In genomic region chr13:110305949-110306339, GRCh38 we compare ENCODE assay signal across 9 cellular contexts. TPM values are rescaled to one million over a fixed set of nuclear protein-coding genes. Genes with fewer than 3 reads are reported as not detected.
A peak's percentile ranks its signal among the peaks of the same experiment; 100 is the strongest.
DNase-seq lines count a peak whose midpoint lies in the region; ATAC-seq lines count a peak whose summit lies in the region.
"Had no signal": no experiment of that assay in that cellular context is flagged by ENCODE, and none has a peak within 500 bp of the region (broad histone marks: within the 10 kb centered on the region; RNA-seq: fewer than 3 reads in every experiment).

No MANE protein-coding gene starts in this region.

- no peak overlapping the region for H2BK120ac ChIP-seq in mesendoderm (ENCODE audit: low read depth, low read length)

- H3K4me3 ChIP-seq in NT2/D1 (ENCODE audit: insufficient read length, low read depth) (peak overlapping the region; percentile 73), ectodermal cell (ENCODE audit: insufficient read depth, low read depth, low read length) (peak overlapping the region; percentile 78), mesendoderm (ENCODE audit: low read length) (peak overlapping the region; percentile 50), thymus (ENCODE audit: low read length) (peak overlapping the region; percentile 39)

- POLR2A ChIA-PET in activated CD4-positive, alpha-beta memory T cell treated with anti-CD3 and anti-CD28 coated beads, Interleukin-2, amount 10 ng/mL, durations not matched to agents 7 days and 5 days (lab: Charles Lee) = no interaction called here

- ATAC-seq in HG03175 (IDR thresholded peaks at IDR 0.05; ENCODE audit: unreplicated experiment) = no peak

- H2AK5ac ChIP-seq in mesendoderm (ENCODE audit: low read length) = no peak overlapping the region

- H3K9ac ChIP-seq in NT2/D1 (ENCODE audit: insufficient read length, low read depth) = peak overlapping the region; percentile 85
- peak overlapping the region; percentile 81 for H3K9ac ChIP-seq in mesendoderm (ENCODE audit: low read length)

- peaks cover 15% of the 10 kb centered on the region for H3K79me2 ChIP-seq in mesendoderm (ENCODE audit: control insufficient read depth, insufficient read depth, low read length)

- H3K4me1 ChIP-seq in NT2/D1 (ENCODE audit: insufficient read depth, insufficient read length) (peaks cover 2% of the 10 kb centered on the region), ectodermal cell (ENCODE audit: control insufficient read depth, insufficient read depth, low read length) (peaks cover 22% of the 10 kb centered on the region), mesendoderm (ENCODE audit: control insufficient read depth, low read depth, low read length) (peaks cover 10% of the 10 kb centered on the region), thymus (ENCODE audit: control insufficient read depth, insufficient read depth, low read length) (no peaks in the 10 kb centered on the region)

- no peak overlapping the region for H3K27ac ChIP-seq in ectodermal cell (ENCODE audit: insufficient read depth, low read depth, low read length, poor library complexity, severe bottlenecking)
- H3K27ac ChIP-seq in mesendoderm (ENCODE audit: low read depth, low read length) = no peak overlapping the region
- no peak overlapping the region for H3K27ac ChIP-seq in thymus (ENCODE audit: low read depth)
- H3K27ac ChIP-seq: HL-60 had no signal

- H4K8ac ChIP-seq in mesendoderm (ENCODE audit: low read depth, low read length) = no peak overlapping the region

- H3K9me3 Mint-ChIP-seq in activated CD4-positive, alpha-beta memory T cell treated with anti-CD3 and anti-CD28 coated beads, Interleukin-2, amount 10 ng/mL, durations not matched to agents 7 days and 5 days = no peaks in the 10 kb centered on the region

- H3K18ac ChIP-seq in mesendoderm (ENCODE audit: low read length) = peak overlapping the region; percentile 41

- H3K4me2 ChIP-seq in mesendoderm (ENCODE audit: low read length) = peak overlapping the region; percentile 77

- H3K4me1 Mint-ChIP-seq in activated CD4-positive, alpha-beta memory T cell treated with anti-CD3 and anti-CD28 coated beads, Interleukin-2, amount 10 ng/mL, durations not matched to agents 7 days and 5 days = peaks cover 4% of the 10 kb centered on the region

- H3K27me3 ChIP-seq in NT2/D1 (ENCODE audit: insufficient read depth, insufficient read length) = no peaks in the 10 kb centered on the region
- peaks cover 8% of the 10 kb centered on the region for H3K27me3 ChIP-seq in ectodermal cell (ENCODE audit: control insufficient read depth, insufficient read depth, low read length, poor library complexity, severe bottlenecking)
- no peaks in the 10 kb centered on the region for H3K27me3 ChIP-seq in mesendoderm (ENCODE audit: insufficient read depth, low read length, poor library complexity)
- H3K27me3 ChIP-seq in thymus (ENCODE audit: control insufficient read depth, insufficient read depth) = peaks cover 48% of the 10 kb centered on the region

- no peak overlapping the region for H3K23ac ChIP-seq in mesendoderm (ENCODE audit: low read length)

- no peak overlapping the region for H2BK5ac ChIP-seq in mesendoderm (ENCODE audit: low read length)

- peak overlapping the region; percentile 79 for H3K56ac ChIP-seq in mesendoderm (ENCODE audit: low read length)

- WGBS in ectodermal cell, 2 experiments = 13% methylated on average over 6 of the region's 6 CpGs
- WGBS in mesendoderm (ENCODE audit: extremely low coverage, insufficient coverage, low lambda C conversion rate) = no CpG with 5 or more reads among the region's 6 CpGs
- 2% methylated on average over 6 of the region's 6 CpGs for WGBS in thymus

- no peak overlapping the region for H2BK15ac ChIP-seq in mesendoderm (replicated peaks; ENCODE audit: low read depth)

- CTCF ChIA-PET in activated CD4-positive, alpha-beta memory T cell treated with anti-CD3 and anti-CD28 coated beads, Interleukin-2, amount 10 ng/mL, durations not matched to agents 7 days and 5 days (lab: Charles Lee) = no interaction called here

- H3K27ac Mint-ChIP-seq in activated CD4-positive, alpha-beta memory T cell treated with anti-CD3 and anti-CD28 coated beads, Interleukin-2, amount 10 ng/mL, durations not matched to agents 7 days and 5 days = no peak overlapping the region

- H4K5ac ChIP-seq in mesendoderm (ENCODE audit: low read length) = no peak overlapping the region

- H3K36me3 ChIP-seq in NT2/D1 (ENCODE audit: insufficient read depth, insufficient read length, low read length) (peaks cover 38% of the 10 kb centered on the region), ectodermal cell (ENCODE audit: control insufficient read depth, insufficient read depth, low read length) (peaks cover 2% of the 10 kb centered on the region), mesendoderm (ENCODE audit: control insufficient read depth, insufficient read depth, low read length) (no peaks in the 10 kb centered on the region), thymus (ENCODE audit: control insufficient read depth, insufficient read depth) (no peaks in the 10 kb centered on the region)

- no peak overlapping the region for H3K4me3 Mint-ChIP-seq in activated CD4-positive, alpha-beta memory T cell treated with anti-CD3 and anti-CD28 coated beads, Interleukin-2, amount 10 ng/mL, durations not matched to agents 7 days and 5 days

- H3K9me3 ChIP-seq in NT2/D1 (ENCODE audit: insufficient read depth, low read length) = no peaks in the 10 kb centered on the region
- no peaks in the 10 kb centered on the region for H3K9me3 ChIP-seq in ectodermal cell (ENCODE audit: control insufficient read depth, low read length)
- H3K9me3 ChIP-seq in thymus (ENCODE audit: control insufficient read depth) = no peaks in the 10 kb centered on the region

- DNase-seq in NT2/D1 (ENCODE audit: low read depth, low spot score) (no peak), mesendoderm (no peak), NCI-H526 treated with DMSO at 0.1 percent for 48 hours (lab: John Stamatoyannopoulos, UW) (no peak)
- no peak for DNase-seq in activated CD4-positive, alpha-beta memory T cell treated with anti-CD3 and anti-CD28 coated beads, Interleukin-2, amount 10 ng/mL, durations not matched to agents 7 days and 5 days
- no peak for DNase-seq in activated effector memory CD4-positive, alpha-beta T cell treated with anti-CD3 and anti-CD28 coated beads, Interleukin-2, amount 50 U/mL, for 16 hours

- peaks cover 70% of the 10 kb centered on the region for H3K27me3 Mint-ChIP-seq in activated CD4-positive, alpha-beta memory T cell treated with anti-CD3 and anti-CD28 coated beads, Interleukin-2, amount 10 ng/mL, durations not matched to agents 7 days and 5 days

- peak overlapping the region; percentile 87 for H3K4ac ChIP-seq in mesendoderm (ENCODE audit: low read depth, low read length)

- H3K79me1 ChIP-seq in mesendoderm (ENCODE audit: low read length) = peaks cover 15% of the 10 kb centered on the region

- H3K36me3 Mint-ChIP-seq in activated CD4-positive, alpha-beta memory T cell treated with anti-CD3 and anti-CD28 coated beads, Interleukin-2, amount 10 ng/mL, durations not matched to agents 7 days and 5 days (ENCODE audit: low read depth) = peaks cover 3% of the 10 kb centered on the region

RNA-seq across cellular contexts. Expression of gene COL4A1, which starts 1.0 kb away (rescaled TPM):
- 102 TPM for polyA plus RNA-seq in ectodermal cell (2013, experiment 1 of 4)
- polyA plus RNA-seq in ectodermal cell (2013, experiment 2 of 4) = 103 TPM
- polyA plus RNA-seq in ectodermal cell (2013, experiment 3 of 4) = 89.1 TPM
- polyA plus RNA-seq in ectodermal cell (2013, experiment 4 of 4) = 97.5 TPM
- polyA plus RNA-seq in mesendoderm (2013, experiment 1 of 2) = 28.0 TPM
- 29.2 TPM for polyA plus RNA-seq in mesendoderm (2013, experiment 2 of 2)
- 95.2 TPM for polyA plus RNA-seq in thymus
- not detected for total RNA-seq in activated CD4-positive, alpha-beta memory T cell treated with anti-CD3 and anti-CD28 coated beads, Interleukin-2, amount 10 ng/mL, durations not matched to agents 7 days and 5 days

RNA-seq across cellular contexts. Expression of gene COL4A2, which starts 1.1 kb away (rescaled TPM):
- 127 TPM for polyA plus RNA-seq in ectodermal cell (2013, experiment 1 of 4)
- 125 TPM for polyA plus RNA-seq in ectodermal cell (2013, experiment 2 of 4)
- polyA plus RNA-seq in ectodermal cell (2013, experiment 3 of 4) = 124 TPM
- polyA plus RNA-seq in ectodermal cell (2013, experiment 4 of 4) = 132 TPM
- 32.1 TPM for polyA plus RNA-seq in mesendoderm (2013, experiment 1 of 2)
- 31.1 TPM for polyA plus RNA-seq in mesendoderm (2013, experiment 2 of 2)
- 63.1 TPM for polyA plus RNA-seq in thymus
- total RNA-seq in activated CD4-positive, alpha-beta memory T cell treated with anti-CD3 and anti-CD28 coated beads, Interleukin-2, amount 10 ng/mL, durations not matched to agents 7 days and 5 days = not detected
